ENCODE assay signal across 10 cellular contexts in the genomic region with DNA sequence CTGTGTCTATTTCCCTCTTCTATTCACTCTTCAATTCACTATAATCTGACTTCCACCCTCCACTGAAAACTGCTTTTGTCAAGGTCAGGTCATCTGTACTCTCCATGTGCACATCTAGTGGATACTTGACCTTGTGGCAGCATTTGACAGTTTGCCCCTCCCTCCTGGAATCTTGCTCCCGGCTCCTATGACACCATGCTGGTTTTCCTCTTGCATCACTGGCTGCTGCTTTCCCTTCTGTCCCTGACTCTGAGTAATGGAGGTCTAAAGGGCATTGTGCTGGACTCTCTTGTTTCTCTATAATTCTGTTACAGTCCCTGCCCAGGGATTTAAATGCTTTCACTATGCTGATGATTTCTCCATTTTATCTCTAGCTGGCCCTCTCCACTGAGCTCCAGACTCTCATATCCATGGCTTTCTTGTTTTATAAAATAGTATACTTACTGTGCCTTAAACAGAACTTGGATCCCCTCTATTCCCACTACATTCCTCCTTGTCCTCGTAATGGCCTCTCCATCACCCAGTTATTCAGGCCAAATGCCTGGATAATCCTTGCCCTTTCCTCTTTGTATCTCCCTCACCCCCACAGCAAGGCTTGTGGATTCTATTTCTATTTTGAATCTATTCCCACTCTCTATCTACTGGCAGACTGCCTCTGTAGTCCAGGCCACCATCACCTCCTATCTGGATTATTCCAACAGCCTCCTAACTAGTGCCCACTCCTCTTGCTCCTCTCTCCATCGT. TPM values are rescaled to one million over a fixed set of nuclear protein-coding genes. Genes with fewer than 3 reads are reported as not detected.
A peak's percentile ranks its signal among the peaks of the same experiment; 100 is the strongest.
DNase-seq lines count a peak whose midpoint lies in the region; ATAC-seq and TF ChIP-seq lines count a peak whose summit lies in the region.
"Had no signal": no experiment of that assay in that cellular context is flagged by ENCODE, and none has a peak within 500 bp of the region (broad histone marks: within the 10 kb centered on the region; RNA-seq: fewer than 3 reads in every experiment).

No MANE protein-coding gene starts in this region.

- peaks cover 0 to 37% of the 10 kb centered on the region in 2 donors for H3K36me3 ChIP-seq in left lung
- H3K36me3 ChIP-seq in vagina: no peaks in the 10 kb centered on the region
- H3K36me3 ChIP-seq in WERI-Rb-1: peaks cover 3% of the 10 kb centered on the region

- ATAC-seq in left lung: peak; percentile 84
- ATAC-seq: activated naive CD8-positive, alpha-beta T cell treated with anti-CD3 and anti-CD28 coated beads, Interleukin-2, amount 50 U/mL, for 24 hours had no signal

- peaks cover 2% of the 10 kb centered on the region for H3K36me3 Mint-ChIP-seq in progenitor cell of endocrine pancreas (ENCODE audit: insufficient read depth)

- H3K9me3 ChIP-seq in left lung (no peaks in the 10 kb centered on the region), vagina (no peaks in the 10 kb centered on the region), WERI-Rb-1 (ENCODE audit: severe bottlenecking) (no peaks in the 10 kb centered on the region)
- H3K9me3 ChIP-seq: BLaER1 had no signal

- H3K4me1 ChIP-seq in left lung: peaks cover 7 to 19% of the 10 kb centered on the region in 2 donors
- peaks cover 19% of the 10 kb centered on the region for H3K4me1 ChIP-seq in vagina
- H3K4me1 ChIP-seq: BLaER1 had no signal

- DNase-seq in NCI-H2171 treated with DMSO at 0.1 percent for 48 hours (lab: John Stamatoyannopoulos, UW): peak; percentile 14
- DNase-seq in NCI-H2171 (lab: John Stamatoyannopoulos, UW): no peak
- peak; percentile 12 for DNase-seq in cerebellum (ENCODE audit: low spot score)
- peak in 1 of 2 donors; percentile 34 for DNase-seq in left lung
- DNase-seq in vagina (ENCODE audit: extremely low spot score in 2 of 2): peak in 1 of 2 donors; percentile 92
- DNase-seq in stimulated activated CD4-positive, alpha-beta T cell treated with anti-CD3 and anti-CD28 coated beads, Interleukin-2, amount 100 ng/mL, for 24 hours: no peak
- DNase-seq in WERI-Rb-1: no peak
- no peak for DNase-seq in progenitor cell of endocrine pancreas (ENCODE audit: low spot score, unreplicated experiment)
- DNase-seq: activated naive CD8-positive, alpha-beta T cell treated with anti-CD3 and anti-CD28 coated beads, Interleukin-2, amount 50 U/mL, for 24 hours had no signal

- H3K27me3 Mint-ChIP-seq in progenitor cell of endocrine pancreas: no peaks in the 10 kb centered on the region
- H3K27me3 Mint-ChIP-seq: activated naive CD8-positive, alpha-beta T cell treated with anti-CD3 and anti-CD28 coated beads, Interleukin-2, amount 50 U/mL, for 24 hours had no signal

- H3K27ac ChIP-seq in left lung (peak overlapping the region; percentile 45 to 46), vagina (peak overlapping the region; percentile 75), WERI-Rb-1 (no peak overlapping the region)
- H3K27ac ChIP-seq: BLaER1 had no signal

- TF ChIP-seq CTCF in left lung (IDR thresholded peaks at IDR 0.05) (no peak), vagina (IDR thresholded peaks at IDR 0.05) (no peak), WERI-Rb-1 (IDR thresholded peaks at IDR 0.05; ENCODE audit: low read depth, low read length) (no peak), progenitor cell of endocrine pancreas (IDR thresholded peaks at IDR 0.05; ENCODE audit: unreplicated experiment) (no peak)

- TF ChIP-seq POLR2A in vagina (IDR thresholded peaks at IDR 0.05): no peak

- H3K4me3 ChIP-seq in left lung: no peak overlapping the region
- no peak overlapping the region for H3K4me3 ChIP-seq in vagina
- H3K4me3 ChIP-seq in WERI-Rb-1 (ENCODE audit: low read depth, low read length): no peak overlapping the region
- H3K4me3 ChIP-seq: BLaER1 had no signal

- intact Hi-C loops in left lung (cut with DNase I): no loop called here
- intact Hi-C loops in vagina (cut with DNase I): no loop called here

- H3K27me3 ChIP-seq in left lung (no peaks in the 10 kb centered on the region), vagina (no peaks in the 10 kb centered on the region), WERI-Rb-1 (ENCODE audit: insufficient read depth, low read depth, severe bottlenecking) (no peaks in the 10 kb centered on the region)
- H3K27me3 ChIP-seq: BLaER1 had no signal

- no peak overlapping the region for H3K27ac Mint-ChIP-seq in progenitor cell of endocrine pancreas
- H3K27ac Mint-ChIP-seq: activated naive CD8-positive, alpha-beta T cell treated with anti-CD3 and anti-CD28 coated beads, Interleukin-2, amount 50 U/mL, for 24 hours had no signal

- H3K4me1 Mint-ChIP-seq in progenitor cell of endocrine pancreas (ENCODE audit: low read depth): no peaks in the 10 kb centered on the region

- H3K4me3 Mint-ChIP-seq in progenitor cell of endocrine pancreas (ENCODE audit: low read depth): no peak overlapping the region
- H3K4me3 Mint-ChIP-seq: activated naive CD8-positive, alpha-beta T cell treated with anti-CD3 and anti-CD28 coated beads, Interleukin-2, amount 50 U/mL, for 24 hours had no signal

- H3K9me3 Mint-ChIP-seq in progenitor cell of endocrine pancreas (ENCODE audit: low read depth): no peaks in the 10 kb centered on the region
- H3K9me3 Mint-ChIP-seq: activated naive CD8-positive, alpha-beta T cell treated with anti-CD3 and anti-CD28 coated beads, Interleukin-2, amount 50 U/mL, for 24 hours had no signal

RNA-seq across cellular contexts. Expression of a gene that starts 36.8 kb away (rescaled TPM):
- total RNA-seq in cerebellum (8.9 TPM), left lung (10 to 100 TPM; 48.7 to 48.8 TPM), vagina (207 TPM), progenitor cell of endocrine pancreas (0.26 and 0.38 TPM in 2 replicates)

Comparison
In these comparisons a context has a peak if more than half of its experiments do, and no peak if none do; other contexts are left out.
1. DNase-seq: peak in NCI-H2171 treated with DMSO at 0.1 percent for 48 hours (single experiment) and cerebellum (single experiment); none in NCI-H2171 (single experiment), stimulated activated CD4-positive, alpha-beta T cell treated with anti-CD3 and anti-CD28 coated beads, Interleukin-2, amount 100 ng/mL, for 24 hours (0 of 2), WERI-Rb-1 (single experiment) and progenitor cell of endocrine pancreas (single experiment).